Comparison of ENCODE assay signal across 35 cellular contexts in genomic region chr19:28615966-28616365, GRCh38.
"Had no signal": no experiment of that assay in that cellular context is flagged by ENCODE, and none has a peak within 500 bp of the region (broad histone marks: within the 10 kb centered on the region; RNA-seq: fewer than 3 reads in every experiment).

No MANE protein-coding gene starts in this region.

- H3K4me3 ChIP-seq: adrenal gland, body of pancreas, breast epithelium had no signal

- H3K4me1 Mint-ChIP-seq: activated CD4-positive, alpha-beta memory T cell treated with anti-CD3 and anti-CD28 coated beads, Interleukin-2, amount 10 ng/mL, durations not matched to agents 7 days and 5 days; activated CD4-positive, alpha-beta T cell treated with anti-CD3 and anti-CD28 coated beads for 36 hours; activated CD4-positive, alpha-beta T cell treated with anti-CD3 and anti-CD28 coated beads, Interleukin-2, amount 10 ng/mL, durations not matched to agents 7 days and 5 days; activated CD8-positive, alpha-beta memory T cell treated with anti-CD3 and anti-CD28 coated beads, Interleukin-2, amount 10 ng/mL, durations not matched to agents 7 days and 5 days; activated T-helper 17 cell treated with anti-CD3 and anti-CD28 coated beads, Interleukin-2, amount 50 U/mL, for 72 hours had no signal

- H3K27me3 ChIP-seq: adrenal gland, body of pancreas, brain microvascular endothelial cell, breast epithelium had no signal

- H3K27ac ChIP-seq: adrenal gland, body of pancreas, brain microvascular endothelial cell, breast epithelium, WERI-Rb-1 had no signal

- H3K4me3 Mint-ChIP-seq: activated CD4-positive, alpha-beta memory T cell treated with anti-CD3 and anti-CD28 coated beads, Interleukin-2, amount 10 ng/mL, durations not matched to agents 7 days and 5 days; activated CD4-positive, alpha-beta T cell treated with anti-CD3 and anti-CD28 coated beads for 36 hours; activated CD4-positive, alpha-beta T cell treated with anti-CD3 and anti-CD28 coated beads, Interleukin-2, amount 10 ng/mL, durations not matched to agents 7 days and 5 days; activated CD8-positive, alpha-beta memory T cell treated with anti-CD3 and anti-CD28 coated beads, Interleukin-2, amount 10 ng/mL, durations not matched to agents 7 days and 5 days; activated CD8-positive, alpha-beta T cell treated with anti-CD3 and anti-CD28 coated beads, Interleukin-2, amount 10 ng/mL, durations not matched to agents 7 days and 5 days; activated naive CD4-positive, alpha-beta T cell treated with anti-CD3 and anti-CD28 coated beads for 36 hours; activated naive CD8-positive, alpha-beta T cell; activated T-cell treated with anti-CD3 and anti-CD28 coated beads, Interleukin-2, amount 50 U/mL, for 4 hours; activated T-cell treated with anti-CD3 and anti-CD28 coated beads, Interleukin-2, amount 50 U/mL, for 72 hours; activated T-helper 1 cell treated with anti-CD3 and anti-CD28 coated beads, Interleukin-12 subunit alpha, Interleukin-12 subunit beta, Interleukin-2, Interleukin-4 antibody, amounts not matched to agents 30 ng/mL and 10 ng/mL and 1 ng/mL, durations not matched to agents 14 hours and 24 hours and 36 hours; activated T-helper 17 cell treated with anti-CD3 and anti-CD28 coated beads, Interleukin-2, amount 50 U/mL, for 72 hours; T-helper 1 cell treated with Interleukin-12 subunit alpha and Interleukin-12 subunit beta and Interleukin-4 antibody, amounts not matched to agents 30 μg/mL and 1 μg/mL, for 36 hours; T-helper 2 cell treated with Interferon-gamma antibody and Interleukin-4, amounts not matched to agents 5 μg/mL and 100 μg/mL, for 36 hours; WTC11 had no signal

- H3K9me3 ChIP-seq: adrenal gland had no signal

- H3K36me3 ChIP-seq: adrenal gland, brain microvascular endothelial cell, breast epithelium, WERI-Rb-1 had no signal

- DNase-seq: activated CD4-positive, alpha-beta memory T cell treated with anti-CD3 and anti-CD28 coated beads, Interleukin-2, amount 10 ng/mL, durations not matched to agents 7 days and 5 days; activated CD4-positive, alpha-beta T cell treated with anti-CD3 and anti-CD28 coated beads for 1 hour; activated CD4-positive, alpha-beta T cell treated with anti-CD3 and anti-CD28 coated beads for 36 hours; activated CD4-positive, alpha-beta T cell treated with anti-CD3 and anti-CD28 coated beads for 48 hours; activated CD4-positive, alpha-beta T cell treated with anti-CD3 and anti-CD28 coated beads, Interleukin-2, amount 10 ng/mL, durations not matched to agents 7 days and 5 days; activated CD4-positive, alpha-beta T cell treated with anti-CD3 and anti-CD28 coated beads, Interleukin-2, amount 50 U/mL, for 48 hours; activated CD4-positive, CD25-positive, alpha-beta regulatory T cell; activated CD8-positive, alpha-beta memory T cell treated with anti-CD3 and anti-CD28 coated beads for 24 hours; activated CD8-positive, alpha-beta memory T cell treated with anti-CD3 and anti-CD28 coated beads, Interleukin-2, amount 10 ng/mL, durations not matched to agents 7 days and 5 days; activated CD8-positive, alpha-beta memory T cell treated with anti-CD3 and anti-CD28 coated beads, Interleukin-2, amount 50 U/mL, for 48 hours; activated CD8-positive, alpha-beta T cell treated with anti-CD3 and anti-CD28 coated beads, Interleukin-2, amount 10 ng/mL, durations not matched to agents 7 days and 5 days; activated effector memory CD4-positive, alpha-beta T cell treated with anti-CD3 and anti-CD28 coated beads, Interleukin-2, amount 50 U/mL, for 16 hours; activated gamma-delta T cell treated with Interleukin-2 at 50 U/mL for 16 hours; activated naive CD4-positive, alpha-beta T cell; activated naive CD4-positive, alpha-beta T cell treated with anti-CD3 and anti-CD28 coated beads for 36 hours; activated naive CD4-positive, alpha-beta T cell treated with anti-CD3 and anti-CD28 coated beads, Interleukin-2, amount 50 U/mL, for 16 hours; activated T-cell treated with anti-CD3 and anti-CD28 coated beads, Interleukin-2, amount 50 U/mL, for 4 hours; activated T-cell treated with anti-CD3 and anti-CD28 coated beads, Interleukin-2, amount 50 U/mL, for 72 hours; adrenal gland; amniotic stem cell; aorta; body of pancreas; brain microvascular endothelial cell; central memory CD4-positive, alpha-beta T cell; T-helper 1 cell; T-helper 2 cell; T-helper 9 cell; WERI-Rb-1 had no signal

- H3K4me1 ChIP-seq: adrenal gland, body of pancreas, breast epithelium had no signal

- H3K36me3 Mint-ChIP-seq: activated CD8-positive, alpha-beta memory T cell treated with anti-CD3 and anti-CD28 coated beads, Interleukin-2, amount 10 ng/mL, durations not matched to agents 7 days and 5 days; activated naive CD8-positive, alpha-beta T cell had no signal

- H3K27ac Mint-ChIP-seq: activated CD4-positive, alpha-beta memory T cell treated with anti-CD3 and anti-CD28 coated beads, Interleukin-2, amount 10 ng/mL, durations not matched to agents 7 days and 5 days; activated CD4-positive, alpha-beta T cell treated with anti-CD3 and anti-CD28 coated beads for 36 hours; activated CD4-positive, alpha-beta T cell treated with anti-CD3 and anti-CD28 coated beads, Interleukin-2, amount 10 ng/mL, durations not matched to agents 7 days and 5 days; activated CD8-positive, alpha-beta memory T cell treated with anti-CD3 and anti-CD28 coated beads, Interleukin-2, amount 10 ng/mL, durations not matched to agents 7 days and 5 days; activated CD8-positive, alpha-beta T cell treated with anti-CD3 and anti-CD28 coated beads, Interleukin-2, amount 10 ng/mL, durations not matched to agents 7 days and 5 days; activated naive CD4-positive, alpha-beta T cell treated with anti-CD3 and anti-CD28 coated beads for 36 hours; activated naive CD8-positive, alpha-beta T cell; activated T-cell treated with anti-CD3 and anti-CD28 coated beads, Interleukin-2, amount 50 U/mL, for 72 hours; activated T-helper 1 cell treated with anti-CD3 and anti-CD28 coated beads, Interleukin-12 subunit alpha, Interleukin-12 subunit beta, Interleukin-2, Interleukin-4 antibody, amounts not matched to agents 30 ng/mL and 10 ng/mL and 1 ng/mL, durations not matched to agents 14 hours and 24 hours and 36 hours; activated T-helper 17 cell treated with anti-CD3 and anti-CD28 coated beads, Interleukin-2, amount 50 U/mL, for 72 hours; T-helper 1 cell treated with Interleukin-12 subunit alpha and Interleukin-12 subunit beta and Interleukin-4 antibody, amounts not matched to agents 30 μg/mL and 1 μg/mL, for 36 hours; T-helper 2 cell treated with Interferon-gamma antibody and Interleukin-4, amounts not matched to agents 5 μg/mL and 100 μg/mL, for 36 hours; WTC11 had no signal

- H3K27me3 Mint-ChIP-seq: activated CD4-positive, alpha-beta memory T cell treated with anti-CD3 and anti-CD28 coated beads, Interleukin-2, amount 10 ng/mL, durations not matched to agents 7 days and 5 days; activated CD4-positive, alpha-beta T cell treated with anti-CD3 and anti-CD28 coated beads for 36 hours; activated CD8-positive, alpha-beta memory T cell treated with anti-CD3 and anti-CD28 coated beads, Interleukin-2, amount 10 ng/mL, durations not matched to agents 7 days and 5 days; activated naive CD8-positive, alpha-beta T cell; activated T-helper 17 cell treated with anti-CD3 and anti-CD28 coated beads, Interleukin-2, amount 50 U/mL, for 72 hours had no signal
